8 cellular contexts compared by ENCODE assay signal in genomic region chr6:30325873-30326445, GRCh38. TPM values are rescaled to one million over a fixed set of nuclear protein-coding genes. Genes with fewer than 3 reads are reported as not detected.
DNase-seq lines count a peak whose midpoint lies in the region; ATAC-seq, FAIRE-seq and TF ChIP-seq lines count a peak whose summit lies in the region.

No MANE protein-coding gene starts in this region.

- TF ChIP-seq POLR2A in K562 (conservative IDR thresholded peaks at IDR 0.05): no peak; the same call in 1 of the 2 replicates

- H3K4me2 ChIP-seq in K562 (ENCODE audit: insufficient read depth, low read length): peak overlapping the region; percentile 95

- TF ChIP-seq EP300 in K562 (IDR thresholded peaks at IDR 0.05; ENCODE audit: low read length): no peak

- peak; percentile 9 for ATAC-seq in SK-N-SH treated with all-trans-retinoic acid at 6 μM for 48 hours
- peak; percentile 21 for ATAC-seq in K562

- peaks cover 9% of the 10 kb centered on the region for H4K20me1 ChIP-seq in K562 (replicated peaks; ENCODE audit: control insufficient read depth, insufficient read depth, low read length)

- H3K9ac ChIP-seq in K562 (ENCODE audit: insufficient read depth in 1 of 2, low read depth in 2 of 2, low read length in 2 of 2): peak overlapping the region; percentile 90 to 94

- peak overlapping the region; percentile 92 for H3K27ac ChIP-seq in K562 (ENCODE audit: extremely low read depth, low read depth, low read length)
- peak overlapping the region; percentile 98 for H3K27ac ChIP-seq in layer of hippocampus (ENCODE audit: low read depth, low read length)

- intact Hi-C loops in K562 (cut with micrococcal nuclease): loop anchor here (1.0 kb wide), 1 partner anchor 19 kb away; the partner anchor contains the start of gene RPP21

- in situ Hi-C loops in K562 (cut with MboI): no loop called here

- 1% methylated on average over 25 of the region's 25 CpGs for WGBS in K562 (ENCODE audit: insufficient coverage, low coverage, missing lambda C conversion rate)

- peak overlapping the region; percentile 95 for H3K4me3 ChIP-seq in LNCaP clone FGC (ENCODE audit: low read depth, low read length)
- H3K4me3 ChIP-seq in K562: peak overlapping the region; percentile 84

- H3K79me2 ChIP-seq in K562 (ENCODE audit: control insufficient read depth, insufficient read depth, low read length): peaks cover 71% of the 10 kb centered on the region

- DNase-seq in DMS79 treated with DMSO at 0.1 percent for 48 hours (lab: John Stamatoyannopoulos, UW) (peak; percentile 78), H4 (ENCODE audit: low spot score) (peak; percentile 73), LNCaP clone FGC (ENCODE audit: low read depth) (no peak), K562 (ENCODE audit: extremely low read depth in 1 of 4, low spot score in 3 of 4) (peak in 3 of 4 experiments; percentile 30 to 81 (median 78))
- peak; percentile 75 for DNase-seq in stimulated activated CD4-positive, alpha-beta T cell treated with anti-CD3 and anti-CD28 coated beads, Interleukin-1b, Interleukin-23, amount 100 ng/mL, for 48 hours
- DNase-seq in activated effector memory CD4-positive, alpha-beta T cell treated with Interleukin-2 at 50 U/mL for 16 hours: no peak

- CTCF ChIA-PET in K562 (lab: Yijun Ruan, JAX; ENCODE audit: low intra/inter-chr PET ratio): no interaction called here

- H3K4me1 ChIP-seq in K562 (replicated peaks in 1 of 2; ENCODE audit: control insufficient read depth in 2 of 2, insufficient read depth in 2 of 2, low read length in 2 of 2): peaks cover 22 to 39% of the 10 kb centered on the region in 2 experiments

- H3K9me1 ChIP-seq in K562 (ENCODE audit: control insufficient read depth, insufficient read depth, low read length): no peaks in the 10 kb centered on the region

- H3K27me3 ChIP-seq in K562 (ENCODE audit: control insufficient read depth in 2 of 2, insufficient read depth in 2 of 2, low read length in 2 of 2) (no peaks in the 10 kb centered on the region), layer of hippocampus (ENCODE audit: control insufficient read depth, insufficient read depth, low read length) (no peaks in the 10 kb centered on the region)

- peaks cover 48% of the 10 kb centered on the region for H3K36me3 ChIP-seq in K562 (ENCODE audit: control insufficient read depth, insufficient read depth, low read length)

- BruUV-seq in K562 (replicated peaks; lab: Mats Ljungman, UMichigan): no TSS peak

- TF ChIP-seq CTCF in LNCaP clone FGC (IDR thresholded peaks at IDR 0.05; ENCODE audit: control insufficient read depth, extremely low read depth, insufficient read depth): no peak
- no peak for TF ChIP-seq CTCF in K562 (IDR thresholded peaks at IDR 0.05 in 2 of 3, conservative IDR thresholded peaks at IDR 0.05 in 1 of 3; ENCODE audit: insufficient read depth in 2 of 3, low read depth in 1 of 3, low read length in 3 of 3)

- POLR2A ChIA-PET in K562 (lab: Yijun Ruan, JAX): interaction anchor here (0.7 to 2.7 kb wide), 13 partner anchors 9 to 549 kb away, joined by 3 to 18 read pairs (median 4); partner anchors contain the start of genes PPP1R11 and RPP21

- H3K9me3 ChIP-seq in K562 (replicated peaks; ENCODE audit: control insufficient read depth, insufficient read depth, low read depth, low read length): no peaks in the 10 kb centered on the region

- peak; percentile 23 for FAIRE-seq in K562 (lab: Jason Lieb, UNC)

- no peak for TF ChIP-seq RAD21 in K562 (CRISPR knock-in tag; conservative IDR thresholded peaks at IDR 0.05 in 1 of 2, IDR thresholded peaks at IDR 0.05 in 1 of 2)

- H2AFZ ChIP-seq in K562 (ENCODE audit: low read depth, low read length): peak overlapping the region; percentile 97

TF ChIP-seq in SK-N-SH treated with all-trans-retinoic acid at 6 μM for 48 hours, 23 proteins besides CTCF, POLR2A, EP300 and RAD21 (continues in another document):
- no peak for TF ChIP-seq ZC3H10 (CRISPR knock-in tag; IDR thresholded peaks at IDR 0.05)
- no peak for TF ChIP-seq ESRRG (CRISPR knock-in tag; IDR thresholded peaks at IDR 0.05)
- no peak for TF ChIP-seq ISL1 (CRISPR knock-in tag; IDR thresholded peaks at IDR 0.05)
- TF ChIP-seq, protein P1, sequence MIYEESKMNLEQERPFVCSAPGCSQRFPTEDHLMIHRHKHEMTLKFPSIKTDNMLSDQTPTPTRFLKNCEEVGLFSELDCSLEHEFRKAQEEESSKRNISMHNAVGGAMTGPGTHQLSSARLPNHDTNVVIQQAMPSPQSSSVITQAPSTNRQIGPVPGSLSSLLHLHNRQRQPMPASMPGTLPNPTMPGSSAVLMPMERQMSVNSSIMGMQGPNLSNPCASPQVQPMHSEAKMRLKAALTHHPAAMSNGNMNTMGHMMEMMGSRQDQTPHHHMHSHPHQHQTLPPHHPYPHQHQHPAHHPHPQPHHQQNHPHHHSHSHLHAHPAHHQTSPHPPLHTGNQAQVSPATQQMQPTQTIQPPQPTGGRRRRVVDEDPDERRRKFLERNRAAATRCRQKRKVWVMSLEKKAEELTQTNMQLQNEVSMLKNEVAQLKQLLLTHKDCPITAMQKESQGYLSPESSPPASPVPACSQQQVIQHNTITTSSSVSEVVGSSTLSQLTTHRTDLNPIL (CRISPR knock-in tag; IDR thresholded peaks at IDR 0.05; ENCODE audit: low read depth): no peak

TF ChIP-seq in K562, 482 proteins besides CTCF, POLR2A, EP300 and RAD21 (continues in another document):
- TF ChIP-seq ZNF785 (CRISPR knock-in tag; IDR thresholded peaks at IDR 0.05) (no peak), MTA1 (IDR thresholded peaks at IDR 0.05; ENCODE audit: borderline replicate concordance) (no peak), TEAD4 (IDR thresholded peaks at IDR 0.05; ENCODE audit: low read length) (no peak), TEAD4 (CRISPR knock-in tag; IDR thresholded peaks at IDR 0.05; ENCODE audit: borderline replicate concordance) (0 out of 2 replicates have a peak, but pooled peaks have one; percentile 41), FOXK2 (conservative IDR thresholded peaks at IDR 0.05 in 1 of 2, IDR thresholded peaks at IDR 0.05 in 1 of 2; ENCODE audit: low read depth in 2 of 2) (no peak), ZNF217 (CRISPR knock-in tag; IDR thresholded peaks at IDR 0.05) (no peak), ZFPM2 (CRISPR knock-in tag; IDR thresholded peaks at IDR 0.05) (no peak), ARID1B (IDR thresholded peaks at IDR 0.05) (peak; percentile 65)
- TF ChIP-seq, protein P2, sequence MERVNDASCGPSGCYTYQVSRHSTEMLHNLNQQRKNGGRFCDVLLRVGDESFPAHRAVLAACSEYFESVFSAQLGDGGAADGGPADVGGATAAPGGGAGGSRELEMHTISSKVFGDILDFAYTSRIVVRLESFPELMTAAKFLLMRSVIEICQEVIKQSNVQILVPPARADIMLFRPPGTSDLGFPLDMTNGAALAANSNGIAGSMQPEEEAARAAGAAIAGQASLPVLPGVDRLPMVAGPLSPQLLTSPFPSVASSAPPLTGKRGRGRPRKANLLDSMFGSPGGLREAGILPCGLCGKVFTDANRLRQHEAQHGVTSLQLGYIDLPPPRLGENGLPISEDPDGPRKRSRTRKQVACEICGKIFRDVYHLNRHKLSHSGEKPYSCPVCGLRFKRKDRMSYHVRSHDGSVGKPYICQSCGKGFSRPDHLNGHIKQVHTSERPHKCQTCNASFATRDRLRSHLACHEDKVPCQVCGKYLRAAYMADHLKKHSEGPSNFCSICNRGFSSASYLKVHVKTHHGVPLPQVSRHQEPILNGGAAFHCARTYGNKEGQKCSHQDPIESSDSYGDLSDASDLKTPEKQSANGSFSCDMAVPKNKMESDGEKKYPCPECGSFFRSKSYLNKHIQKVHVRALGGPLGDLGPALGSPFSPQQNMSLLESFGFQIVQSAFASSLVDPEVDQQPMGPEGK (CRISPR knock-in tag; IDR thresholded peaks at IDR 0.05; ENCODE audit: borderline replicate concordance): no peak

RNA-seq across cellular contexts. Expression of gene TRIM39, which starts 0.8 kb away (rescaled TPM):
- total RNA-seq in H4 (2014; rRNA removed; shearing (Covaris generic)): 7.2 and 11.2 TPM in 2 replicates
- total RNA-seq in K562 (2011; cell fraction: chromatin; rRNA removed; ENCODE audit: low replicate concordance): 32.1 and 33.3 TPM in 2 replicates
- 19.3 and 21.2 TPM in 2 replicates for total RNA-seq in K562 (2011; cell fraction: nucleolus; rRNA removed)
- 21.7 and 22.1 TPM in 2 replicates for total RNA-seq in K562 (2011; cell fraction: nucleoplasm; rRNA removed)
- total RNA-seq in K562 (2014; rRNA removed): 12.5 and 14.8 TPM in 2 replicates
- 12.8 and 13.7 TPM in 2 replicates for total RNA-seq in K562 (2014; rRNA removed; fragmentation: Illumina TruSeq; extraction: Trizol)
- 10.2 TPM in 2 replicates for total RNA-seq in K562 (2015; rRNA removed; fragmentation: Illumina TruSeq; extraction: Trizol)
- 15.3 and 17.4 TPM in 2 replicates for total RNA-seq in K562 (2021)
- 11.6 and 17.1 TPM in 2 replicates for polyA plus RNA-seq in K562 (2011; rRNA removed)
- 9.0 and 10.0 TPM in 2 replicates for polyA plus RNA-seq in K562 (2011; cell fraction: cytosol; rRNA removed)
- 35.2 and 49.0 TPM in 2 replicates for polyA plus RNA-seq in K562 (2011; cell fraction: nucleus; rRNA removed)
- 10.5 and 11.9 TPM in 2 replicates for polyA plus RNA-seq in K562 (2012)
- 17.6 and 17.7 TPM in 2 replicates for polyA plus RNA-seq in K562 (2014; fragmentation: Illumina TruSeq; extraction: Trizol)
- polyA plus RNA-seq in K562 (2014; fragmentation: Nextera tagmentation; extraction: Ambion mirVana): 1 to 10 TPM; 5.6 to 5.8 TPM
- polyA plus RNA-seq in K562 (2014; rRNA removed): 17.2 and 18.4 TPM in 2 replicates
- polyA minus RNA-seq in K562 (2011; rRNA and poly(A)+ RNA removed): 9.4 and 12.4 TPM in 2 replicates
- polyA minus RNA-seq in K562 (2011; cell fraction: cytosol; rRNA and poly(A)+ RNA removed): 7.5 and 12.2 TPM in 2 replicates
- polyA minus RNA-seq in K562 (2011; cell fraction: nucleus; rRNA and poly(A)+ RNA removed): 16.7 and 20.2 TPM in 2 replicates

RNA-seq across cellular contexts. Expression of gene RPP21, which starts 19.0 kb away (rescaled TPM):
- 48.2 and 71.3 TPM in 2 replicates for total RNA-seq in H4 (2014; rRNA removed; shearing (Covaris generic))
- total RNA-seq in K562 (2011; cell fraction: chromatin; rRNA removed; ENCODE audit: low replicate concordance): 22.4 and 33.0 TPM in 2 replicates
- total RNA-seq in K562 (2011; cell fraction: nucleolus; rRNA removed): 49.1 and 56.7 TPM in 2 replicates
- total RNA-seq in K562 (2011; cell fraction: nucleoplasm; rRNA removed): 33.2 and 46.3 TPM in 2 replicates
- total RNA-seq in K562 (2014; rRNA removed) (231 and 363 TPM in 2 replicates), K562 (2014; rRNA removed; fragmentation: Illumina TruSeq; extraction: Trizol) (50.5 and 62.1 TPM in 2 replicates), K562 (2015; rRNA removed; fragmentation: Illumina TruSeq; extraction: Trizol) (164 and 166 TPM in 2 replicates), K562 (2021) (159 and 178 TPM in 2 replicates)
- polyA plus RNA-seq in K562 (2011; rRNA removed) (88.9 and 90.3 TPM in 2 replicates), K562 (2014; fragmentation: Illumina TruSeq; extraction: Trizol) (83.9 and 235 TPM in 2 replicates), K562 (2014; fragmentation: Nextera tagmentation; extraction: Ambion mirVana) (100 to 1,000 TPM; 201 to 246 TPM), K562 (2014; rRNA removed) (362 and 376 TPM in 2 replicates)
- polyA plus RNA-seq in K562 (2011; cell fraction: cytosol; rRNA removed): 198 and 661 TPM in 2 replicates
- polyA plus RNA-seq in K562 (2011; cell fraction: nucleus; rRNA removed): 152 and 277 TPM in 2 replicates
- 234 and 238 TPM in 2 replicates for polyA plus RNA-seq in K562 (2012)
- polyA minus RNA-seq in K562 (2011; rRNA and poly(A)+ RNA removed): 9.7 and 16.9 TPM in 2 replicates
- 29.1 and 38.4 TPM in 2 replicates for polyA minus RNA-seq in K562 (2011; cell fraction: cytosol; rRNA and poly(A)+ RNA removed)
- polyA minus RNA-seq in K562 (2011; cell fraction: nucleus; rRNA and poly(A)+ RNA removed): 24.5 and 25.5 TPM in 2 replicates

Comparison
In these comparisons a context has a peak if more than half of its experiments do, and no peak if none do; other contexts are left out.
1. DNase-seq: peak in DMS79 treated with DMSO at 0.1 percent for 48 hours (single experiment), H4 (single experiment), K562 (3 of 4) and stimulated activated CD4-positive, alpha-beta T cell treated with anti-CD3 and anti-CD28 coated beads, Interleukin-1b, Interleukin-23, amount 100 ng/mL, for 48 hours (single experiment); none in LNCaP clone FGC (single experiment) and activated effector memory CD4-positive, alpha-beta T cell treated with Interleukin-2 at 50 U/mL for 16 hours (single experiment).